ENCODE assay signal across 8 cellular contexts in the genomic region with DNA sequence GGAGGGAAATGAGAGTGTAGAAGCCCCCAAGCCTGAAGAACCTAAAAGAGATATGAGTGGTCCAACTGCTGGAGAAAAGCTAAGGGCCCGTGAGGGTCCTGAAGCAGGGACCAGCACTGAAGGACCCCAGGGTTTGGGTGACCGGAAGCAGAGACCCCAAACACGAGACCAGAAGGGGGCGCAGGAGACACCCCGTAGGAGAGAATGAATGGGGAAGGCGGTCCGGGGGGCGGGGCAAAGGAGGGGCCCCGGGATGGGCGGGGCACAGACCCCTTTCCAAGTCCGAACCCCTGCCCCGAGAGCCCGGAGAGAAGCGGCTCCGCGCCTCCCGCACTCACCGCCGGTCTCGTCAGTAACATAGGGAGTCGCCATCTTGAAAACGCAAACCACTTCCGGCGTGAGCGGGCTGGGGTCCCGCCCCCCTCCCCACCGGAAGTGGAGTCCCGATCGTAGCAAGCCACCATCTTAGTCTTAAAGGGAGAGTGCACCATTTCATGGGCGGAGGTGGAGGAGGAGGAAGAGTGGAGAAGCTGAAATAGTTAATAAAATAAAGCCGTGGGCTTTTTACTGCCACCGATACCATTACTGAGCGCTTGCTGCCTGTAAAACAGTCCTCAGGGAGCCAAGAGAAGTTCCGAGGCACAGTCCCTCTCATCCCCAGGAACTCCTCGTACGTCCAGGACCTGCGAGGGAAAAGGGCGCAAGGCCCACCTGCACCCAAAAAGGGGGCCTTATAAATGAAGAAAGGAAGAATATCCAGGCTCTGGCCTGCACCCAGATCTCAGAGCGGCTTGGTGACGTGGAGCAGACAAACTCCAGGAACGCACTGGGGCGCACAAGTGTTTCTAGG.
A peak's percentile ranks its signal among the peaks of the same experiment; 100 is the strongest.
DNase-seq lines count a peak whose midpoint lies in the region; ATAC-seq and TF ChIP-seq lines count a peak whose summit lies in the region.

No MANE protein-coding gene starts in this region.

- peak overlapping the region; percentile 99 for H3K4me3 ChIP-seq in astrocyte of the cerebellum (ENCODE audit: low read depth, low read length)
- H3K4me3 ChIP-seq in retinal pigment epithelial cell (ENCODE audit: low read length), result peak overlapping the region; percentile 99

- ATAC-seq in GM18499 (IDR thresholded peaks at IDR 0.05; ENCODE audit: insufficient read depth, unreplicated experiment), result peak; percentile 28
- peak; percentile 46 for ATAC-seq in HG02970 (IDR thresholded peaks at IDR 0.05; ENCODE audit: low FRiP score, unreplicated experiment)
- ATAC-seq in GM18519 (IDR thresholded peaks at IDR 0.05; ENCODE audit: low FRiP score, unreplicated experiment), result no peak

- in situ Hi-C loops in astrocyte of the cerebellum (cut with HindIII; ENCODE audit: low sequenced_read_pairs), result no loop called here

- DNase-seq in NCI-H2029 (lab: John Stamatoyannopoulos, UW), result peak; percentile 87
- DNase-seq in T-helper 9 cell, result peak; percentile 80
- peak; percentile 79 for DNase-seq in astrocyte of the cerebellum (ENCODE audit: low read depth)
- DNase-seq in hypothalamus (lab: John Stamatoyannopoulos, UW), result peak; percentile 59 to 99 (median 85)
- peak; percentile 70 for DNase-seq in retinal pigment epithelial cell (ENCODE audit: low read depth)

- peak; percentile 76 for TF ChIP-seq CTCF in astrocyte of the cerebellum (IDR thresholded peaks at IDR 0.05; ENCODE audit: low read depth, low read length, missing control alignments)
- TF ChIP-seq CTCF in retinal pigment epithelial cell (conservative IDR thresholded peaks at IDR 0.05; ENCODE audit: low read depth, low read length), result peak; percentile 77
